In genomic region chr9:5854032-5854792, GRCh38 we compare ENCODE assay signal across 24 cellular contexts. TPM values are rescaled to one million over a fixed set of nuclear protein-coding genes. Genes with fewer than 3 reads are reported as not detected.
A peak's percentile ranks its signal among the peaks of the same experiment; 100 is the strongest.
DNase-seq lines count a peak whose midpoint lies in the region; ATAC-seq and TF ChIP-seq lines count a peak whose summit lies in the region.
"Had no signal": no experiment of that assay in that cellular context is flagged by ENCODE, and none has a peak within 500 bp of the region (broad histone marks: within the 10 kb centered on the region; RNA-seq: fewer than 3 reads in every experiment).

No MANE protein-coding gene starts in this region.

- peak; percentile 63 for ATAC-seq in activated T-helper 17 cell treated with anti-CD3 and anti-CD28 coated beads, Interleukin-2, amount 50 U/mL, for 72 hours (replicated peaks)
- ATAC-seq in stimulated activated naive CD8-positive, alpha-beta T cell treated with anti-CD3 and anti-CD28 coated beads, Interleukin-15, Interleukin-2, amounts not matched to agents 100 U/mL and 50 U/mL, for 24 hours: peak; percentile 66
- ATAC-seq in GM21717 (IDR thresholded peaks at IDR 0.05; ENCODE audit: unreplicated experiment): no peak
- ATAC-seq: T-helper 17 cell had no signal

- intact Hi-C loops in activated naive CD4-positive, alpha-beta T cell treated with anti-CD3 and anti-CD28 coated beads for 36 hours (cut with micrococcal nuclease): loop anchor here (5.0 kb wide), 3 partner anchors 43 to 1022 kb away; partner anchors contain the start of gene KDM4C

- no peak overlapping the region for H3K27ac ChIP-seq in OCI-LY3 (ENCODE audit: low read length)
- H3K27ac ChIP-seq: cardiac muscle cell, left ventricle myocardium inferior, testis had no signal

- no peaks in the 10 kb centered on the region for H3K79me2 ChIP-seq in OCI-LY3 (ENCODE audit: low read length)

- no peaks in the 10 kb centered on the region for H3K9me3 Mint-ChIP-seq in activated naive CD4-positive, alpha-beta T cell treated with anti-CD3 and anti-CD28 coated beads for 36 hours
- peaks cover 6% of the 10 kb centered on the region for H3K9me3 Mint-ChIP-seq in activated naive CD4-positive, alpha-beta T cell treated with anti-CD3 and anti-CD28 coated beads, Interleukin-2, amount 10 ng/mL, durations not matched to agents 7 days and 5 days
- no peaks in the 10 kb centered on the region for H3K9me3 Mint-ChIP-seq in activated T-helper 17 cell treated with anti-CD3 and anti-CD28 coated beads, Interleukin-2, amount 50 U/mL, for 72 hours
- H3K9me3 Mint-ChIP-seq: dendritic cell treated with granulocyte-macrophage colony-stimulating factor and Interleukin-4, amounts not matched to agents 40 ng/mL and 50 ng/mL, for 4 days had no signal

- H3K4me2 ChIP-seq in OCI-LY3 (ENCODE audit: low read length): no peak overlapping the region; the same call in 1 of the 2 replicates

- H3K9ac ChIP-seq in OCI-LY3 (ENCODE audit: low read length): no peak overlapping the region

- peaks cover 1% of the 10 kb centered on the region for H3K36me3 Mint-ChIP-seq in activated naive CD4-positive, alpha-beta T cell treated with anti-CD3 and anti-CD28 coated beads for 36 hours (ENCODE audit: low read depth)
- H3K36me3 Mint-ChIP-seq in activated naive CD4-positive, alpha-beta T cell treated with anti-CD3 and anti-CD28 coated beads, Interleukin-2, amount 10 ng/mL, durations not matched to agents 7 days and 5 days: peaks cover 23% of the 10 kb centered on the region
- H3K36me3 Mint-ChIP-seq in activated T-helper 17 cell treated with anti-CD3 and anti-CD28 coated beads, Interleukin-2, amount 50 U/mL, for 72 hours (ENCODE audit: low read depth): no peaks in the 10 kb centered on the region

- H3K4me3 Mint-ChIP-seq in activated naive CD4-positive, alpha-beta T cell treated with anti-CD3 and anti-CD28 coated beads for 36 hours: no peak overlapping the region
- H3K4me3 Mint-ChIP-seq in activated naive CD4-positive, alpha-beta T cell treated with anti-CD3 and anti-CD28 coated beads, Interleukin-2, amount 10 ng/mL, durations not matched to agents 7 days and 5 days: no peak overlapping the region
- peak overlapping the region; percentile 41 for H3K4me3 Mint-ChIP-seq in activated T-helper 17 cell treated with anti-CD3 and anti-CD28 coated beads, Interleukin-2, amount 50 U/mL, for 72 hours
- H3K4me3 Mint-ChIP-seq: dendritic cell treated with granulocyte-macrophage colony-stimulating factor and Interleukin-4, amounts not matched to agents 40 ng/mL and 50 ng/mL, for 4 days; naive B cell; T-helper 17 cell had no signal

- no peak for TF ChIP-seq CTCF in OCI-LY3 (IDR thresholded peaks at IDR 0.05; ENCODE audit: low read depth, low read length)

- no peaks in the 10 kb centered on the region for H3K27me3 Mint-ChIP-seq in activated naive CD4-positive, alpha-beta T cell treated with anti-CD3 and anti-CD28 coated beads for 36 hours (ENCODE audit: low read depth)
- no peaks in the 10 kb centered on the region for H3K27me3 Mint-ChIP-seq in activated naive CD4-positive, alpha-beta T cell treated with anti-CD3 and anti-CD28 coated beads, Interleukin-2, amount 10 ng/mL, durations not matched to agents 7 days and 5 days
- no peaks in the 10 kb centered on the region for H3K27me3 Mint-ChIP-seq in activated T-helper 17 cell treated with anti-CD3 and anti-CD28 coated beads, Interleukin-2, amount 50 U/mL, for 72 hours
- H3K27me3 Mint-ChIP-seq: dendritic cell treated with granulocyte-macrophage colony-stimulating factor and Interleukin-4, amounts not matched to agents 40 ng/mL and 50 ng/mL, for 4 days; naive B cell; T-helper 17 cell had no signal

- no peaks in the 10 kb centered on the region for H3K9me3 ChIP-seq in OCI-LY3 (ENCODE audit: insufficient read depth, low read length)
- H3K9me3 ChIP-seq: left ventricle myocardium inferior, testis had no signal

- no peak overlapping the region for H3K4me3 ChIP-seq in OCI-LY3 (ENCODE audit: low read length)
- H3K4me3 ChIP-seq: cardiac muscle cell, left ventricle myocardium inferior, testis had no signal

- H3K27ac Mint-ChIP-seq in activated naive CD4-positive, alpha-beta T cell treated with anti-CD3 and anti-CD28 coated beads for 36 hours: peak overlapping the region; percentile 44
- H3K27ac Mint-ChIP-seq in activated naive CD4-positive, alpha-beta T cell treated with anti-CD3 and anti-CD28 coated beads, Interleukin-2, amount 10 ng/mL, durations not matched to agents 7 days and 5 days: no peak overlapping the region
- H3K27ac Mint-ChIP-seq in activated T-helper 17 cell treated with anti-CD3 and anti-CD28 coated beads, Interleukin-2, amount 50 U/mL, for 72 hours: peak overlapping the region; percentile 75
- H3K27ac Mint-ChIP-seq: dendritic cell treated with granulocyte-macrophage colony-stimulating factor and Interleukin-4, amounts not matched to agents 40 ng/mL and 50 ng/mL, for 4 days had no signal

- peaks cover 46% of the 10 kb centered on the region for H3K4me1 ChIP-seq in OCI-LY3 (ENCODE audit: low read length)
- H3K4me1 ChIP-seq: testis had no signal

- H3K4me1 Mint-ChIP-seq in activated naive CD4-positive, alpha-beta T cell treated with anti-CD3 and anti-CD28 coated beads for 36 hours (ENCODE audit: low read depth): peaks cover 41% of the 10 kb centered on the region
- peaks cover 50% of the 10 kb centered on the region for H3K4me1 Mint-ChIP-seq in activated naive CD4-positive, alpha-beta T cell treated with anti-CD3 and anti-CD28 coated beads, Interleukin-2, amount 10 ng/mL, durations not matched to agents 7 days and 5 days
- H3K4me1 Mint-ChIP-seq in activated T-helper 17 cell treated with anti-CD3 and anti-CD28 coated beads, Interleukin-2, amount 50 U/mL, for 72 hours: peaks cover 38% of the 10 kb centered on the region
- H3K4me1 Mint-ChIP-seq: naive B cell had no signal

- H4K20me1 ChIP-seq in OCI-LY3 (ENCODE audit: insufficient read depth, low read length): no peaks in the 10 kb centered on the region

- peak; percentile 20 for DNase-seq in activated naive CD4-positive, alpha-beta T cell treated with anti-CD3 and anti-CD28 coated beads for 36 hours
- DNase-seq in activated naive CD4-positive, alpha-beta T cell treated with anti-CD3 and anti-CD28 coated beads, Interleukin-2, amount 10 ng/mL, durations not matched to agents 7 days and 5 days: no peak
- no peak for DNase-seq in stimulated activated naive CD8-positive, alpha-beta T cell treated with anti-CD3 and anti-CD28 coated beads, Interleukin-15, Interleukin-2, amounts not matched to agents 100 U/mL and 50 U/mL, for 24 hours
- no peak for DNase-seq in GM19240 (ENCODE audit: insufficient read length, low spot score)
- DNase-seq: activated CD8-positive, alpha-beta memory T cell treated with anti-CD3 and anti-CD28 coated beads for 24 hours; activated effector memory CD4-positive, alpha-beta T cell treated with anti-CD3 and anti-CD28 coated beads, Interleukin-2, amount 50 U/mL, for 16 hours; anterior cingulate cortex; C1 segment of cervical spinal cord; EL; left ventricle myocardium inferior; naive B cell; NCI-H1105; NCI-H2029; NCI-H69; occipital lobe; T-helper 17 cell; testis had no signal

- CTCF ChIA-PET in activated naive CD4-positive, alpha-beta T cell treated with anti-CD3 and anti-CD28 coated beads for 36 hours (lab: Charles Lee): interaction anchor here (1.2 to 2.0 kb wide), 4 partner anchors 12 to 32 kb away, joined by 4 to 9 read pairs (median 4); partner anchors contain the start of gene ERMP1
- CTCF ChIA-PET in activated naive CD4-positive, alpha-beta T cell treated with anti-CD3 and anti-CD28 coated beads, Interleukin-2, amount 10 ng/mL, durations not matched to agents 7 days and 5 days (lab: Charles Lee): interaction anchor here (0.6 to 2.3 kb wide), 2 partner anchors 31 to 72 kb away, joined by 3 to 5 read pairs; no protein-coding TSS in a partner anchor

- no peaks in the 10 kb centered on the region for H3K36me3 ChIP-seq in OCI-LY3 (replicated peaks; ENCODE audit: low read depth, low read length)
- H3K36me3 ChIP-seq: cardiac muscle cell, left ventricle myocardium inferior had no signal

- no peaks in the 10 kb centered on the region for H3K27me3 ChIP-seq in OCI-LY3 (ENCODE audit: low read depth, low read length)
- H3K27me3 ChIP-seq: cardiac muscle cell, testis had no signal

- H2AFZ ChIP-seq in OCI-LY3 (ENCODE audit: low read depth, low read length): peak overlapping the region; percentile 68; the same call in 1 of the 2 replicates

RNA-seq across cellular contexts. Expression of gene ERMP1, which starts 21.3 kb away (rescaled TPM):
- 10 to 100 TPM; 23.5 to 27.1 TPM for total RNA-seq in activated naive CD4-positive, alpha-beta T cell treated with anti-CD3 and anti-CD28 coated beads for 36 hours
- total RNA-seq in activated T-helper 17 cell treated with anti-CD3 and anti-CD28 coated beads, Interleukin-2, amount 50 U/mL, for 72 hours: 10 to 100 TPM; 17.7 to 22.4 TPM

RNA-seq across cellular contexts. Expression of gene MLANA, which starts 36.5 kb away (rescaled TPM):
- not detected for total RNA-seq in activated naive CD4-positive, alpha-beta T cell treated with anti-CD3 and anti-CD28 coated beads for 36 hours
- not detected for total RNA-seq in activated T-helper 17 cell treated with anti-CD3 and anti-CD28 coated beads, Interleukin-2, amount 50 U/mL, for 72 hours
- total RNA-seq: cardiac muscle cell, left ventricle myocardium inferior, occipital lobe, pulmonary artery endothelial cell, RPMI7951, T-helper 17 cell, testis had no signal
